Comparison of ENCODE assay signal across 12 cellular contexts in genomic region chr11:36352919-36353318, GRCh38. TPM values are rescaled to one million over a fixed set of nuclear protein-coding genes. Genes with fewer than 3 reads are reported as not detected.
DNase-seq lines count a peak whose midpoint lies in the region; ATAC-seq and TF ChIP-seq lines count a peak whose summit lies in the region.
"Had no signal": no experiment of that assay in that cellular context is flagged by ENCODE, and none has a peak within 500 bp of the region (broad histone marks: within the 10 kb centered on the region; RNA-seq: fewer than 3 reads in every experiment).

No MANE protein-coding gene starts in this region.

- no peak overlapping the region for H3K4me3 Mint-ChIP-seq in activated CD4-positive, alpha-beta memory T cell treated with anti-CD3 and anti-CD28 coated beads, Interleukin-2, amount 10 ng/mL, durations not matched to agents 7 days and 5 days
- H3K4me3 Mint-ChIP-seq in chondrocyte (ENCODE audit: unreplicated experiment) = no peak overlapping the region
- no peak overlapping the region for H3K4me3 Mint-ChIP-seq in stimulated activated memory B cell treated with anti-CD40 and anti-IgM and Interleukin-4, amounts not matched to agents 10 μg/mL and 1 μg/mL and 100 μg/mL, for 72 hours

- H3K9me3 Mint-ChIP-seq in activated CD4-positive, alpha-beta memory T cell treated with anti-CD3 and anti-CD28 coated beads, Interleukin-2, amount 10 ng/mL, durations not matched to agents 7 days and 5 days = no peaks in the 10 kb centered on the region
- no peaks in the 10 kb centered on the region for H3K9me3 Mint-ChIP-seq in chondrocyte (ENCODE audit: low read depth)
- no peaks in the 10 kb centered on the region for H3K9me3 Mint-ChIP-seq in stimulated activated memory B cell treated with anti-CD40 and anti-IgM and Interleukin-4, amounts not matched to agents 10 μg/mL and 1 μg/mL and 100 μg/mL, for 72 hours

- H3K4me1 Mint-ChIP-seq in activated CD4-positive, alpha-beta memory T cell treated with anti-CD3 and anti-CD28 coated beads, Interleukin-2, amount 10 ng/mL, durations not matched to agents 7 days and 5 days = peaks cover 51% of the 10 kb centered on the region
- peaks cover 48% of the 10 kb centered on the region for H3K4me1 Mint-ChIP-seq in chondrocyte (ENCODE audit: low read depth)
- H3K4me1 Mint-ChIP-seq in stimulated activated memory B cell treated with anti-CD40 and anti-IgM and Interleukin-4, amounts not matched to agents 10 μg/mL and 1 μg/mL and 100 μg/mL, for 72 hours = peaks cover 62% of the 10 kb centered on the region

- no peak for DNase-seq in activated CD4-positive, CD25-positive, alpha-beta regulatory T cell treated with anti-CD3 and anti-CD28 coated beads, Interleukin-2, amount 50 U/mL, for 72 hours
- peak; percentile 70 for DNase-seq in activated CD4-positive, alpha-beta memory T cell treated with anti-CD3 and anti-CD28 coated beads, Interleukin-2, amount 10 ng/mL, durations not matched to agents 7 days and 5 days
- DNase-seq in chondrocyte (ENCODE audit: low spot score) (no peak), NCI-H187 (lab: John Stamatoyannopoulos, UW) (no peak)
- DNase-seq: DMS53, foreskin melanocyte, occipital lobe had no signal

- TF ChIP-seq CTCF in chondrocyte (IDR thresholded peaks at IDR 0.05) = peak; percentile 52

- no peaks in the 10 kb centered on the region for H3K36me3 Mint-ChIP-seq in activated CD4-positive, alpha-beta memory T cell treated with anti-CD3 and anti-CD28 coated beads, Interleukin-2, amount 10 ng/mL, durations not matched to agents 7 days and 5 days (ENCODE audit: low read depth)
- no peaks in the 10 kb centered on the region for H3K36me3 Mint-ChIP-seq in chondrocyte (ENCODE audit: low read depth)
- H3K36me3 Mint-ChIP-seq in stimulated activated memory B cell treated with anti-CD40 and anti-IgM and Interleukin-4, amounts not matched to agents 10 μg/mL and 1 μg/mL and 100 μg/mL, for 72 hours = no peaks in the 10 kb centered on the region

- ATAC-seq in activated CD4-positive, CD25-positive, alpha-beta regulatory T cell treated with anti-CD3 and anti-CD28 coated beads, Interleukin-2, amount 50 U/mL, for 24 hours = peak; percentile 18 to 58
- ATAC-seq in stimulated activated memory B cell treated with anti-CD40 and anti-IgM and Interleukin-4, amounts not matched to agents 10 μg/mL and 1 μg/mL and 100 μg/mL, for 72 hours = no peak
- no peak for ATAC-seq in HG03571 (IDR thresholded peaks at IDR 0.05; ENCODE audit: unreplicated experiment)
- ATAC-seq in GM19035 (IDR thresholded peaks at IDR 0.05; ENCODE audit: unreplicated experiment) = no peak
- ATAC-seq: left lobe of liver had no signal

- peaks cover 33% of the 10 kb centered on the region for H3K27me3 Mint-ChIP-seq in activated CD4-positive, alpha-beta memory T cell treated with anti-CD3 and anti-CD28 coated beads, Interleukin-2, amount 10 ng/mL, durations not matched to agents 7 days and 5 days
- no peaks in the 10 kb centered on the region for H3K27me3 Mint-ChIP-seq in chondrocyte (ENCODE audit: low read depth)
- H3K27me3 Mint-ChIP-seq in stimulated activated memory B cell treated with anti-CD40 and anti-IgM and Interleukin-4, amounts not matched to agents 10 μg/mL and 1 μg/mL and 100 μg/mL, for 72 hours = no peaks in the 10 kb centered on the region

- POLR2A ChIA-PET in activated CD4-positive, alpha-beta memory T cell treated with anti-CD3 and anti-CD28 coated beads, Interleukin-2, amount 10 ng/mL, durations not matched to agents 7 days and 5 days (lab: Charles Lee) = interaction anchor here (1.0 to 2.3 kb wide), 3 partner anchors 24 to 140 kb away, joined by 4 to 19 read pairs (median 10); no protein-coding TSS in a partner anchor

- CTCF ChIA-PET in activated CD4-positive, alpha-beta memory T cell treated with anti-CD3 and anti-CD28 coated beads, Interleukin-2, amount 10 ng/mL, durations not matched to agents 7 days and 5 days (lab: Charles Lee) = interaction anchor here (0.6 to 2.9 kb wide), 9 partner anchors 25 to 140 kb away, joined by 3 to 22 read pairs (median 4); no protein-coding TSS in a partner anchor

- no peak overlapping the region for H3K27ac Mint-ChIP-seq in activated CD4-positive, alpha-beta memory T cell treated with anti-CD3 and anti-CD28 coated beads, Interleukin-2, amount 10 ng/mL, durations not matched to agents 7 days and 5 days
- H3K27ac Mint-ChIP-seq in chondrocyte (ENCODE audit: unreplicated experiment) = no peak overlapping the region
- peak overlapping the region; percentile 43 for H3K27ac Mint-ChIP-seq in stimulated activated memory B cell treated with anti-CD40 and anti-IgM and Interleukin-4, amounts not matched to agents 10 μg/mL and 1 μg/mL and 100 μg/mL, for 72 hours

RNA-seq across cellular contexts. Expression of gene PRR5L, which starts 56.8 kb away (rescaled TPM):
- 10 to 100 TPM; 30.2 to 32.0 TPM for total RNA-seq in activated CD4-positive, alpha-beta memory T cell treated with anti-CD3 and anti-CD28 coated beads, Interleukin-2, amount 10 ng/mL, durations not matched to agents 7 days and 5 days
- 47.8 to 72.4 TPM (median 50.7 TPM) in 3 replicates for total RNA-seq in chondrocyte

Comparison
In these comparisons a context has a peak if more than half of its experiments do, and no peak if none do; other contexts are left out.
1. ATAC-seq: peak in activated CD4-positive, CD25-positive, alpha-beta regulatory T cell treated with anti-CD3 and anti-CD28 coated beads, Interleukin-2, amount 50 U/mL, for 24 hours (2 of 2); none in stimulated activated memory B cell treated with anti-CD40 and anti-IgM and Interleukin-4, amounts not matched to agents 10 μg/mL and 1 μg/mL and 100 μg/mL, for 72 hours (single experiment), HG03571 (single experiment) and GM19035 (single experiment).